ENCODE assay signal across 10 cellular contexts in genomic region chr2:241506793-241507429, GRCh38. TPM values are rescaled to one million over a fixed set of nuclear protein-coding genes. Genes with fewer than 3 reads are reported as not detected.
DNase-seq lines count a peak whose midpoint lies in the region; ATAC-seq, FAIRE-seq and TF ChIP-seq lines count a peak whose summit lies in the region.
"Had no signal": no experiment of that assay in that cellular context is flagged by ENCODE, and none has a peak within 500 bp of the region (broad histone marks: within the 10 kb centered on the region; RNA-seq: fewer than 3 reads in every experiment).

No MANE protein-coding gene starts in this region.

- H3K36me3 ChIP-seq in adipocyte (ENCODE audit: control insufficient read depth, insufficient read depth, low read length, severe bottlenecking) (peaks cover 5% of the 10 kb centered on the region), HepG2 (replicated peaks in 1 of 2; ENCODE audit: control insufficient read depth in 1 of 2, insufficient read depth in 2 of 2, low read length in 2 of 2) (peaks cover 7% of the 10 kb centered on the region in 2 experiments; a peak in 4 of 5 replicates), tibial artery (peaks cover 0 to 12% (median 3%) of the 10 kb centered on the region in 3 donors)

- peaks cover 35% of the 10 kb centered on the region; the same call in 1 of the 2 replicates for H4K20me1 ChIP-seq in HepG2 (ENCODE audit: insufficient read depth, low read length)

- H3K4me2 ChIP-seq in HepG2 (ENCODE audit: low read depth, low read length): peak overlapping the region; percentile 91

- TSS peak; percentile 56 for BruUV-seq in HepG2 (replicated peaks; lab: Mats Ljungman, UMichigan)

- no peaks in the 10 kb centered on the region for H3K9me3 Mint-ChIP-seq in activated T-cell treated with anti-CD3 and anti-CD28 coated beads, Interleukin-2, amount 50 U/mL, for 4 hours

- TF ChIP-seq EP300 in HepG2 (IDR thresholded peaks at IDR 0.05; ENCODE audit: low read depth in 2 of 2, low read length in 2 of 2) (no peak), HepG2 (CRISPR knock-in tag; IDR thresholded peaks at IDR 0.05; ENCODE audit: borderline replicate concordance) (no peak)

- H3K9me3 ChIP-seq in adipocyte (ENCODE audit: control insufficient read depth, low read length) (no peaks in the 10 kb centered on the region), HepG2 (ENCODE audit: low read length) (no peaks in the 10 kb centered on the region), tibial artery (no peaks in the 10 kb centered on the region)

- 37% methylated on average over 14 of the region's 19 CpGs for WGBS in HepG2 (ENCODE audit: low lambda C conversion rate)

- H3K79me2 ChIP-seq in HepG2 (ENCODE audit: insufficient read depth, low read length): peaks cover 48% of the 10 kb centered on the region

- H3K4me3 Mint-ChIP-seq in activated T-cell treated with anti-CD3 and anti-CD28 coated beads, Interleukin-2, amount 50 U/mL, for 4 hours: peak overlapping the region; percentile 84

- H3K9ac ChIP-seq in adipocyte (ENCODE audit: low read length): peak overlapping the region; percentile 87
- H3K9ac ChIP-seq in HepG2 (ENCODE audit: insufficient read depth, low read depth, low read length): peak overlapping the region; percentile 83

- FAIRE-seq in HepG2 (lab: Jason Lieb, UNC): no peak
- FAIRE-seq: islet of Langerhans had no signal

- H3K27ac ChIP-seq in HepG2 (ENCODE audit: extremely low read length, insufficient read depth, low read length) (peak overlapping the region; percentile 70), tibial artery (peak overlapping the region in 1 of 2 donors; percentile 75)

- no peak for ATAC-seq in activated T-cell treated with anti-CD3 and anti-CD28 coated beads, Interleukin-2, amount 50 U/mL, for 4 hours
- ATAC-seq in HepG2: peak; percentile 0; the same call in 2 of the 3 replicates

- H3K4me1 ChIP-seq in adipocyte (ENCODE audit: control insufficient read depth, insufficient read depth, low read length) (peaks cover 30% of the 10 kb centered on the region), HepG2 (ENCODE audit: insufficient read depth, low read length) (peaks cover 62% of the 10 kb centered on the region), tibial artery (peaks cover 0 to 48% (median 28%) of the 10 kb centered on the region in 4 donors)

- in situ Hi-C loops in HepG2 (cut with HindIII; ENCODE audit: extremely low pct_ligation_motif_present, low pct_unique_long_range_greater_than_20kb): no loop called here

- H3K27me3 ChIP-seq in adipocyte (replicated peaks; ENCODE audit: control insufficient read depth, insufficient read depth, low read length): no peaks in the 10 kb centered on the region
- H3K27me3 ChIP-seq in HepG2 (ENCODE audit: control insufficient read depth in 1 of 2, insufficient read depth in 2 of 2, low read length in 2 of 2): no peaks in the 10 kb centered on the region
- H3K27me3 ChIP-seq in tibial artery: no peaks in the 10 kb centered on the region

- TF ChIP-seq POLR2A in HepG2 (IDR thresholded peaks at IDR 0.05; ENCODE audit: insufficient read depth in 1 of 2, low read depth in 2 of 2, low read length in 2 of 2): no peak

- H2AFZ ChIP-seq in HepG2 (ENCODE audit: low read length): no peak overlapping the region

- DNase-seq in activated T-cell treated with anti-CD3 and anti-CD28 coated beads, Interleukin-2, amount 50 U/mL, for 4 hours: no peak
- DNase-seq in activated T-cell treated with anti-CD3 and anti-CD28 coated beads, Interleukin-2, amount 50 U/mL, for 1 hour: no peak
- DNase-seq in adipocyte (ENCODE audit: low read depth) (peak; percentile 42), HepG2 (ENCODE audit: low spot score) (no peak), tibial artery (no peak), NCI-H510A treated with DMSO at 0.1 percent for 48 hours (lab: John Stamatoyannopoulos, UW) (no peak), NCI-H2029 (lab: John Stamatoyannopoulos, UW) (no peak), mucosa of gallbladder (ENCODE audit: low spot score) (no peak)
- DNase-seq: NCI-H524 treated with DMSO at 0.1 percent for 48 hours had no signal

- TF ChIP-seq RAD21 in HepG2 (CRISPR knock-in tag; IDR thresholded peaks at IDR 0.05): no peak

- H3K4me3 ChIP-seq in adipocyte (ENCODE audit: low read length): peak overlapping the region; percentile 89
- peak overlapping the region; percentile 85 to 98 (median 89) for H3K4me3 ChIP-seq in HepG2 (replicated peaks in 1 of 3; ENCODE audit: insufficient read depth in 1 of 3, low read depth in 2 of 3, low read length in 3 of 3)
- peak overlapping the region; percentile 86 for H3K4me3 ChIP-seq in tibial artery

- H3K27me3 Mint-ChIP-seq in activated T-cell treated with anti-CD3 and anti-CD28 coated beads, Interleukin-2, amount 50 U/mL, for 4 hours (ENCODE audit: low read depth): no peaks in the 10 kb centered on the region

- TF ChIP-seq CTCF in HepG2 (CRISPR knock-in tag; IDR thresholded peaks at IDR 0.05) (no peak), tibial artery (IDR thresholded peaks at IDR 0.05) (no peak)

- H3K4me1 Mint-ChIP-seq in activated T-cell treated with anti-CD3 and anti-CD28 coated beads, Interleukin-2, amount 50 U/mL, for 4 hours (ENCODE audit: low read depth): peaks cover 20% of the 10 kb centered on the region

- POLR2A ChIA-PET in HepG2 (lab: Yijun Ruan, JAX): interaction anchor here (1.8 to 2.0 kb wide), 2 partner anchors 13 to 27 kb away, joined by 5 to 11 read pairs; no protein-coding TSS in a partner anchor

- CTCF ChIA-PET in HepG2 (lab: Yijun Ruan, JAX; ENCODE audit: low intra/inter-chr PET ratio, low total read pairs): no interaction called here

- intact Hi-C loops in HepG2 (cut with micrococcal nuclease; ENCODE audit: unreplicated experiment) (loop anchor here (10.0 kb wide), 1 partner anchor 152 kb away; the partner anchor contains the start of gene FARP2), tibial artery (cut with DNase I; ENCODE audit: low total_unique reads) (loop anchor here (5.0 to 10.0 kb wide), 3 partner anchors 55 to 128 kb away; partner anchors contain the start of genes ATG4B and THAP4)

- no peaks in the 10 kb centered on the region for H3K36me3 Mint-ChIP-seq in activated T-cell treated with anti-CD3 and anti-CD28 coated beads, Interleukin-2, amount 50 U/mL, for 4 hours (ENCODE audit: insufficient read depth)

TF ChIP-seq in HepG2, 621 proteins besides CTCF, POLR2A, EP300 and RAD21 (continues in another document):
- no peak for TF ChIP-seq RELA (CRISPR knock-in tag; IDR thresholded peaks at IDR 0.05)

RNA-seq across cellular contexts. Expression of gene STK25, which starts 1.5 kb away (rescaled TPM):
- total RNA-seq in activated T-cell treated with anti-CD3 and anti-CD28 coated beads, Interleukin-2, amount 50 U/mL, for 4 hours: 100 to 1,000 TPM in 2 of 3 donors, 10 to 100 TPM in 1; 97.1 to 104 (median 100) TPM
- total RNA-seq in HepG2 (2016; rRNA removed; fragmentation: Illumina TruSeq; extraction: Trizol): 123 and 177 TPM in 2 replicates
- total RNA-seq in HepG2 (2016; cell fraction: cytosol; rRNA removed; fragmentation: Illumina TruSeq; extraction: Trizol; ENCODE audit: low read depth): 143 and 149 TPM in 2 replicates
- 108 and 184 TPM in 2 replicates for total RNA-seq in HepG2 (2016; cell fraction: insoluble cytoplasmic fraction; rRNA removed; fragmentation: Illumina TruSeq; extraction: Trizol)
- 217 TPM in 2 replicates for total RNA-seq in HepG2 (2016; cell fraction: membrane; rRNA removed; fragmentation: Illumina TruSeq; extraction: Trizol)
- total RNA-seq in HepG2 (2016; cell fraction: nucleus; rRNA removed; fragmentation: Illumina TruSeq; extraction: Trizol): 128 and 139 TPM in 2 replicates
- 481 and 626 TPM in 2 replicates for polyA plus RNA-seq in HepG2 (2011; rRNA removed)
- polyA plus RNA-seq in HepG2 (2011; cell fraction: cytosol; rRNA removed): 323 and 410 TPM in 2 replicates
- 1,381 and 1,393 TPM in 2 replicates for polyA plus RNA-seq in HepG2 (2011; cell fraction: nucleus; rRNA removed)
- polyA plus RNA-seq in HepG2 (2012): 200 and 245 TPM in 2 replicates
- 126 and 132 TPM in 2 replicates for polyA plus RNA-seq in HepG2 (2016; cell fraction: cytosol; fragmentation: Illumina TruSeq; extraction: Trizol; ENCODE audit: low read depth)
- 133 and 166 TPM in 2 replicates for polyA plus RNA-seq in HepG2 (2016; cell fraction: insoluble cytoplasmic fraction; fragmentation: Illumina TruSeq; extraction: Trizol; ENCODE audit: low read depth)
- 186 and 199 TPM in 2 replicates for polyA plus RNA-seq in HepG2 (2016; cell fraction: membrane; fragmentation: Illumina TruSeq; extraction: Trizol; ENCODE audit: low read depth)
- polyA plus RNA-seq in HepG2 (2016; cell fraction: nucleus; fragmentation: Illumina TruSeq; extraction: Trizol; ENCODE audit: insufficient read depth, low read depth): 341 and 351 TPM in 2 replicates
- 198 and 615 TPM in 2 replicates for polyA minus RNA-seq in HepG2 (2011; rRNA and poly(A)+ RNA removed; ENCODE audit: low replicate concordance)
- 125 and 128 TPM in 2 replicates for polyA minus RNA-seq in HepG2 (2011; cell fraction: cytosol; rRNA and poly(A)+ RNA removed)
- polyA minus RNA-seq in HepG2 (2011; cell fraction: nucleus; rRNA and poly(A)+ RNA removed): 166 and 229 TPM in 2 replicates
- total RNA-seq in mucosa of gallbladder: 158 TPM

RNA-seq across cellular contexts. Expression of gene BOK, which starts 51.6 kb away (rescaled TPM):
- total RNA-seq in activated T-cell treated with anti-CD3 and anti-CD28 coated beads, Interleukin-2, amount 50 U/mL, for 4 hours: under 1 TPM; 0.15 to 0.19 (median 0.16) TPM
- total RNA-seq in HepG2 (2016; rRNA removed; fragmentation: Illumina TruSeq; extraction: Trizol) (30.2 and 35.5 TPM in 2 replicates), mucosa of gallbladder (76.8 TPM)
- total RNA-seq in HepG2 (2016; cell fraction: cytosol; rRNA removed; fragmentation: Illumina TruSeq; extraction: Trizol; ENCODE audit: low read depth): 22.2 and 23.9 TPM in 2 replicates
- total RNA-seq in HepG2 (2016; cell fraction: insoluble cytoplasmic fraction; rRNA removed; fragmentation: Illumina TruSeq; extraction: Trizol): 28.1 and 36.4 TPM in 2 replicates
- 58.8 and 67.3 TPM in 2 replicates for total RNA-seq in HepG2 (2016; cell fraction: membrane; rRNA removed; fragmentation: Illumina TruSeq; extraction: Trizol)
- 18.8 and 20.8 TPM in 2 replicates for total RNA-seq in HepG2 (2016; cell fraction: nucleus; rRNA removed; fragmentation: Illumina TruSeq; extraction: Trizol)
- 39.2 and 58.1 TPM in 2 replicates for polyA plus RNA-seq in HepG2 (2011; rRNA removed)
- 49.3 and 71.9 TPM in 2 replicates for polyA plus RNA-seq in HepG2 (2011; cell fraction: cytosol; rRNA removed)
- 101 and 104 TPM in 2 replicates for polyA plus RNA-seq in HepG2 (2011; cell fraction: nucleus; rRNA removed)
- 43.9 and 55.3 TPM in 2 replicates for polyA plus RNA-seq in HepG2 (2012)
- 28.1 and 33.7 TPM in 2 replicates for polyA plus RNA-seq in HepG2 (2016; cell fraction: cytosol; fragmentation: Illumina TruSeq; extraction: Trizol; ENCODE audit: low read depth)
- 37.9 and 46.1 TPM in 2 replicates for polyA plus RNA-seq in HepG2 (2016; cell fraction: insoluble cytoplasmic fraction; fragmentation: Illumina TruSeq; extraction: Trizol; ENCODE audit: low read depth)
- polyA plus RNA-seq in HepG2 (2016; cell fraction: membrane; fragmentation: Illumina TruSeq; extraction: Trizol; ENCODE audit: low read depth): 64.2 and 66.8 TPM in 2 replicates
- 41.2 and 42.5 TPM in 2 replicates for polyA plus RNA-seq in HepG2 (2016; cell fraction: nucleus; fragmentation: Illumina TruSeq; extraction: Trizol; ENCODE audit: insufficient read depth, low read depth)
- 10.1 and 74.6 TPM in 2 replicates for polyA minus RNA-seq in HepG2 (2011; rRNA and poly(A)+ RNA removed; ENCODE audit: low replicate concordance)
- polyA minus RNA-seq in HepG2 (2011; cell fraction: cytosol; rRNA and poly(A)+ RNA removed): 39.7 and 41.5 TPM in 2 replicates
- 9.9 and 12.7 TPM in 2 replicates for polyA minus RNA-seq in HepG2 (2011; cell fraction: nucleus; rRNA and poly(A)+ RNA removed)

Comparison
In these comparisons a context has a peak if more than half of its experiments do, and no peak if none do; other contexts are left out.
1. RNA of gene BOK, which starts 51.6 kb away (total RNA-seq): 76.8 TPM in mucosa of gallbladder (single experiment) and 18.8 to 67.3 TPM in HepG2; 0.15 to 0.19 TPM in activated T-cell treated with anti-CD3 and anti-CD28 coated beads, Interleukin-2, amount 50 U/mL, for 4 hours; every median in the first group is over 10 times any median in the second.
2. Peak in every context shown above with its lines, with median percentiles within 50 percentile points of each other: H3K4me3 ChIP-seq.